In genomic region chr19:28213476-28214082, GRCh38 we compare ENCODE assay signal across 21 cellular contexts.
A peak's percentile ranks its signal among the peaks of the same experiment; 100 is the strongest.
DNase-seq lines count a peak whose midpoint lies in the region; ATAC-seq and TF ChIP-seq lines count a peak whose summit lies in the region.
"Had no signal": no experiment of that assay in that cellular context is flagged by ENCODE, and none has a peak within 500 bp of the region (broad histone marks: within the 10 kb centered on the region; RNA-seq: fewer than 3 reads in every experiment).

No MANE protein-coding gene starts in this region.

- no peak overlapping the region for H3K27ac Mint-ChIP-seq in mesothelial cell of epicardium
- H3K27ac Mint-ChIP-seq: activated CD8-positive, alpha-beta memory T cell treated with anti-CD3 and anti-CD28 coated beads, Interleukin-2, amount 10 ng/mL, durations not matched to agents 7 days and 5 days; activated naive CD4-positive, alpha-beta T cell treated with anti-CD3 and anti-CD28 coated beads, Interleukin-2, amount 50 U/mL, for 72 hours; natural killer cell treated with Interleukin-12 subunit alpha and Interleukin-12 subunit beta and Interleukin-15 and Interleukin-18, amount 100 ng/mL, for 72 hours; type B pancreatic cell had no signal

- H3K36me3 ChIP-seq in Karpas-422 (ENCODE audit: insufficient read depth, low read length): no peaks in the 10 kb centered on the region
- no peaks in the 10 kb centered on the region for H3K36me3 ChIP-seq in psoas muscle (ENCODE audit: insufficient read depth in 1 of 2, low read depth in 1 of 2)
- no peaks in the 10 kb centered on the region for H3K36me3 ChIP-seq in BE2C
- H3K36me3 ChIP-seq: BLaER1 treated with 17β-estradiol and CSF1 and Interleukin-3, amounts not matched to agents 10 nM and 100 nM; left lung had no signal

- no peak overlapping the region for H3K9ac ChIP-seq in Karpas-422 (ENCODE audit: low read length)
- H3K9ac ChIP-seq: BLaER1 treated with 17β-estradiol and CSF1 and Interleukin-3, amounts not matched to agents 10 nM and 100 nM had no signal

- H3K27me3 Mint-ChIP-seq in mesothelial cell of epicardium (ENCODE audit: low read depth): peaks cover 2% of the 10 kb centered on the region
- H3K27me3 Mint-ChIP-seq: activated CD8-positive, alpha-beta memory T cell treated with anti-CD3 and anti-CD28 coated beads, Interleukin-2, amount 10 ng/mL, durations not matched to agents 7 days and 5 days had no signal

- DNase-seq in DMS 273 (lab: John Stamatoyannopoulos, UW; ENCODE audit: unreplicated experiment) (peak; percentile 66), Karpas-422 (peak; percentile 54), SW480 (ENCODE audit: low spot score) (peak; percentile 50), mesothelial cell of epicardium (ENCODE audit: low spot score in 2 of 2, unreplicated experiment in 2 of 2) (no peak), psoas muscle (no peak), BE2C (no peak)
- DNase-seq: activated CD8-positive, alpha-beta memory T cell treated with anti-CD3 and anti-CD28 coated beads, Interleukin-2, amount 10 ng/mL, durations not matched to agents 7 days and 5 days; glutamatergic neuron; IMR-90; left lung; NCI-H146; NCI-H774; right cardiac atrium; stimulated activated CD4-positive, alpha-beta T cell treated with anti-CD3 and anti-CD28 coated beads, Interleukin-2, amount 100 ng/mL, for 48 hours had no signal

- H3K9me3 Mint-ChIP-seq in mesothelial cell of epicardium: no peaks in the 10 kb centered on the region
- H3K9me3 Mint-ChIP-seq: central memory CD8-positive, alpha-beta T cell; natural killer cell treated with Interleukin-12 subunit alpha and Interleukin-12 subunit beta and Interleukin-15 and Interleukin-18, amount 100 ng/mL, for 72 hours; type B pancreatic cell had no signal

- H3K4me1 ChIP-seq in Karpas-422 (ENCODE audit: low read length) (no peaks in the 10 kb centered on the region), psoas muscle (no peaks in the 10 kb centered on the region), BE2C (no peaks in the 10 kb centered on the region)
- H3K4me1 ChIP-seq: left lung had no signal

- H3K4me3 Mint-ChIP-seq in mesothelial cell of epicardium: peak overlapping the region; percentile 7
- H3K4me3 Mint-ChIP-seq: activated CD8-positive, alpha-beta memory T cell treated with anti-CD3 and anti-CD28 coated beads, Interleukin-2, amount 10 ng/mL, durations not matched to agents 7 days and 5 days; central memory CD8-positive, alpha-beta T cell; natural killer cell treated with Interleukin-12 subunit alpha and Interleukin-12 subunit beta and Interleukin-15 and Interleukin-18, amount 100 ng/mL, for 72 hours; type B pancreatic cell had no signal

- H3K4me2 ChIP-seq in Karpas-422 (ENCODE audit: low read depth, low read length, poor library complexity, severe bottlenecking): no peak overlapping the region
- H3K4me2 ChIP-seq: BLaER1 treated with 17β-estradiol and CSF1 and Interleukin-3, amounts not matched to agents 10 nM and 100 nM had no signal

- no peaks in the 10 kb centered on the region for H3K79me2 ChIP-seq in Karpas-422 (ENCODE audit: low read length)

- no peak for ATAC-seq in psoas muscle
- ATAC-seq in HG03457 (IDR thresholded peaks at IDR 0.05; ENCODE audit: unreplicated experiment): no peak
- ATAC-seq in HG03095 (IDR thresholded peaks at IDR 0.05; ENCODE audit: unreplicated experiment): no peak
- ATAC-seq: activated CD8-positive, alpha-beta memory T cell treated with anti-CD3 and anti-CD28 coated beads, Interleukin-2, amount 10 ng/mL, durations not matched to agents 7 days and 5 days; left lung; natural killer cell treated with Interleukin-12 subunit alpha and Interleukin-12 subunit beta and Interleukin-15 and Interleukin-18, amount 100 ng/mL, for 72 hours; right cardiac atrium had no signal

- H3K4me1 Mint-ChIP-seq in mesothelial cell of epicardium: no peaks in the 10 kb centered on the region
- H3K4me1 Mint-ChIP-seq: activated CD8-positive, alpha-beta memory T cell treated with anti-CD3 and anti-CD28 coated beads, Interleukin-2, amount 10 ng/mL, durations not matched to agents 7 days and 5 days had no signal

- intact Hi-C loops in psoas muscle (cut with DNase I): no loop called here

- H3K9me3 ChIP-seq in Karpas-422 (ENCODE audit: low read length) (no peaks in the 10 kb centered on the region), psoas muscle (no peaks in the 10 kb centered on the region), BE2C (no peaks in the 10 kb centered on the region)

- no peaks in the 10 kb centered on the region for H3K9me2 ChIP-seq in Karpas-422 (replicated peaks; ENCODE audit: insufficient read depth, low read length)

- 31 to 47% (median 34%) methylated on average over 5 of the region's 5 CpGs for WGBS in psoas muscle, 3 donors

- no peaks in the 10 kb centered on the region for H3K36me3 Mint-ChIP-seq in mesothelial cell of epicardium
- H3K36me3 Mint-ChIP-seq: activated CD8-positive, alpha-beta memory T cell treated with anti-CD3 and anti-CD28 coated beads, Interleukin-2, amount 10 ng/mL, durations not matched to agents 7 days and 5 days; natural killer cell treated with Interleukin-12 subunit alpha and Interleukin-12 subunit beta and Interleukin-15 and Interleukin-18, amount 100 ng/mL, for 72 hours; type B pancreatic cell had no signal

- TF ChIP-seq CTCF in mesothelial cell of epicardium (IDR thresholded peaks at IDR 0.05; ENCODE audit: unreplicated experiment) (no peak), psoas muscle (IDR thresholded peaks at IDR 0.05) (no peak), BE2C (IDR thresholded peaks at IDR 0.05; ENCODE audit: low read depth, low read length) (no peak)

- H2AFZ ChIP-seq in Karpas-422 (ENCODE audit: low read length): no peak overlapping the region

- H3K27ac ChIP-seq in Karpas-422 (ENCODE audit: low read length) (no peak overlapping the region), psoas muscle (no peak overlapping the region)
- H3K27ac ChIP-seq: BLaER1 treated with 17β-estradiol and CSF1 and Interleukin-3, amounts not matched to agents 10 nM and 100 nM; left lung had no signal

- H3K4me3 ChIP-seq in Karpas-422 (ENCODE audit: low read length) (no peak overlapping the region), psoas muscle (no peak overlapping the region), BE2C (ENCODE audit: low read depth, low read length) (no peak overlapping the region)
- H3K4me3 ChIP-seq: BLaER1 treated with 17β-estradiol and CSF1 and Interleukin-3, amounts not matched to agents 10 nM and 100 nM; left lung had no signal

- H4K20me1 ChIP-seq in Karpas-422 (ENCODE audit: insufficient read depth, low read depth, low read length): no peaks in the 10 kb centered on the region
- H4K20me1 ChIP-seq: BLaER1 treated with 17β-estradiol and CSF1 and Interleukin-3, amounts not matched to agents 10 nM and 100 nM had no signal

- no peaks in the 10 kb centered on the region for H3K27me3 ChIP-seq in Karpas-422 (ENCODE audit: low read length)
- H3K27me3 ChIP-seq in psoas muscle (ENCODE audit: insufficient read depth in 3 of 3, low read length in 2 of 3): peaks cover 0 to 7% (median 0%) of the 10 kb centered on the region in 3 donors
- no peaks in the 10 kb centered on the region for H3K27me3 ChIP-seq in BE2C
- H3K27me3 ChIP-seq: left lung had no signal

Comparison
In these comparisons a context has a peak if more than half of its experiments do, and no peak if none do; other contexts are left out.
1. DNase-seq: peak in DMS 273 (single experiment), Karpas-422 (single experiment) and SW480 (single experiment); none in mesothelial cell of epicardium (0 of 2), psoas muscle (0 of 2) and BE2C (single experiment).